In the genomic region with DNA sequence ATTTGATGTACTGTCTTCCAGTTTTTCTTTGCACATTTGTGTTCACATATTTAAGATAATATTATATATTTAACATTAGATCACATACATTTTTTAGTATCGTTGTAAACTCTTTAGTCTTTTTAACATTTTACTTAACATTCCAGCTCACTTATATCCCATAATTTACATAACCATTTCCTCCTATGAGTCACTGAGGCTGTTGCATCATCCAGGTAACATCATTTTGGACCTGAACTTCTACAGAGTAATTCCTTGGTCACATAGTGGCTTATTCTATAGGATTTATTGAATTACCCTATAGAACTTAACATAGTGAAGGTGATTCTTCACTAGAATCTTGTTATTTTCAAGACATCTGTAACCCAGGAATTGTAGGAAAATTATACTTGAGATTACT, we compare ENCODE assay signal across 23 cellular contexts.
DNase-seq lines count a peak whose midpoint lies in the region; ATAC-seq, FAIRE-seq and TF ChIP-seq lines count a peak whose summit lies in the region.
"Had no signal": no experiment of that assay in that cellular context is flagged by ENCODE, and none has a peak within 500 bp of the region (broad histone marks: within the 10 kb centered on the region; RNA-seq: fewer than 3 reads in every experiment).

No MANE protein-coding gene starts in this region.

- H4K8ac ChIP-seq in mesendoderm (ENCODE audit: low read depth, low read length): no peak overlapping the region

- H2AK5ac ChIP-seq in mesendoderm (ENCODE audit: low read length): no peak overlapping the region

- no TSS peak for BruUV-seq in K562 (replicated peaks; lab: Mats Ljungman, UMichigan)

- H3K9me1 ChIP-seq in K562 (ENCODE audit: control insufficient read depth, insufficient read depth, low read length): no peaks in the 10 kb centered on the region

- no peak overlapping the region for H3K56ac ChIP-seq in mesendoderm (ENCODE audit: low read length)

- H3K23ac ChIP-seq in mesendoderm (ENCODE audit: low read length): no peak overlapping the region

- H4K20me1 ChIP-seq in K562 (replicated peaks; ENCODE audit: control insufficient read depth, insufficient read depth, low read length): 0 out of 2 replicates have a peak, but pooled peaks cover 3% of the 10 kb centered on the region

- H3K4me1 ChIP-seq in HUES6 (ENCODE audit: control insufficient read depth, insufficient read depth, low read length) (peaks cover 6% of the 10 kb centered on the region; the same call in 1 of the 2 replicates), K562 (replicated peaks in 1 of 2; ENCODE audit: control insufficient read depth in 2 of 2, insufficient read depth in 2 of 2, low read length in 2 of 2) (no peaks in the 10 kb centered on the region), mesendoderm (ENCODE audit: control insufficient read depth, low read depth, low read length) (no peaks in the 10 kb centered on the region), heart left ventricle (no peaks in the 10 kb centered on the region)
- H3K4me1 ChIP-seq: Peyer's patch had no signal

- no peak overlapping the region for H3K9ac ChIP-seq in HUES6 (ENCODE audit: low read length)
- no peak overlapping the region for H3K9ac ChIP-seq in K562 (ENCODE audit: insufficient read depth in 1 of 2, low read depth in 2 of 2, low read length in 2 of 2)
- no peak overlapping the region for H3K9ac ChIP-seq in mesendoderm (ENCODE audit: low read length)
- H3K9ac ChIP-seq: SK-N-SH had no signal

- H3K27me3 ChIP-seq in HUES6 (ENCODE audit: control insufficient read depth, insufficient read depth, low read length) (no peaks in the 10 kb centered on the region), K562 (ENCODE audit: control insufficient read depth in 2 of 2, insufficient read depth in 2 of 2, low read length in 2 of 2) (no peaks in the 10 kb centered on the region), mesendoderm (ENCODE audit: insufficient read depth, low read length, poor library complexity) (no peaks in the 10 kb centered on the region), heart left ventricle (no peaks in the 10 kb centered on the region)
- H3K27me3 ChIP-seq: Peyer's patch had no signal

- TF ChIP-seq POLR2A in K562 (conservative IDR thresholded peaks at IDR 0.05) (no peak), heart left ventricle (IDR thresholded peaks at IDR 0.05) (no peak)

- H2AFZ ChIP-seq in K562 (ENCODE audit: low read depth, low read length): no peak overlapping the region

- peak overlapping the region; percentile 50; the same call in 1 of the 2 replicates for H3K27ac ChIP-seq in HUES6 (ENCODE audit: low read depth, low read length)
- no peak overlapping the region for H3K27ac ChIP-seq in K562 (ENCODE audit: extremely low read depth, low read depth, low read length)
- no peak overlapping the region for H3K27ac ChIP-seq in mesendoderm (ENCODE audit: low read depth, low read length)
- no peak overlapping the region for H3K27ac ChIP-seq in heart left ventricle
- H3K27ac ChIP-seq: Peyer's patch had no signal

- H3K9me3 ChIP-seq in HUES6 (ENCODE audit: control insufficient read depth, insufficient read depth, low read depth, low read length): no peaks in the 10 kb centered on the region
- H3K9me3 ChIP-seq in K562 (replicated peaks; ENCODE audit: control insufficient read depth, insufficient read depth, low read depth, low read length): no peaks in the 10 kb centered on the region
- no peaks in the 10 kb centered on the region for H3K9me3 ChIP-seq in heart left ventricle
- H3K9me3 ChIP-seq: Peyer's patch, SK-N-SH had no signal

- in situ Hi-C loops in K562 (cut with MboI): no loop called here

- 0% methylated on average over 1 of the region's 1 CpG for WGBS in K562 (ENCODE audit: insufficient coverage, low coverage, missing lambda C conversion rate)
- no CpG with 5 or more reads among the region's 1 CpG for WGBS in mesendoderm (ENCODE audit: extremely low coverage, insufficient coverage, low lambda C conversion rate)
- 73 to 86% (median 75%) methylated on average over 1 of the region's 1 CpG for WGBS in heart left ventricle, 4 donors

- DNase-seq in Daoy (ENCODE audit: low read depth): peak; percentile 32
- DNase-seq in K562 (ENCODE audit: extremely low read depth in 1 of 4, low spot score in 3 of 4): no peak
- peak; percentile 62 for DNase-seq in mesendoderm
- no peak for DNase-seq in NCI-H2171 treated with DMSO at 0.1 percent for 48 hours (lab: John Stamatoyannopoulos, UW)
- no peak for DNase-seq in heart left ventricle
- DNase-seq: ACHN, AML-193, COR-L47, DMS79 treated with DMSO at 0.1 percent for 48 hours, GOT3, IMR-90, Kasumi-1, MV-4-11, NCI-H1436 treated with DMSO at 0.1 percent for 48 hours, NCI-H2029 treated with DMSO at 0.1 percent for 48 hours, NCI-H774, Peyer's patch, SHP77, SK-N-SH had no signal

- H3K4ac ChIP-seq in mesendoderm (ENCODE audit: low read depth, low read length): no peak overlapping the region

- no peak overlapping the region for H3K4me3 ChIP-seq in HUES6 (ENCODE audit: low read depth, low read length)
- no peak overlapping the region for H3K4me3 ChIP-seq in K562
- no peak overlapping the region for H3K4me3 ChIP-seq in mesendoderm (ENCODE audit: low read length)
- no peak overlapping the region for H3K4me3 ChIP-seq in heart left ventricle
- H3K4me3 ChIP-seq: GM12878, Peyer's patch had no signal

- H2BK5ac ChIP-seq in mesendoderm (ENCODE audit: low read length): no peak overlapping the region

- no peaks in the 10 kb centered on the region for H3K79me2 ChIP-seq in K562 (ENCODE audit: control insufficient read depth, insufficient read depth, low read length)
- H3K79me2 ChIP-seq in mesendoderm (ENCODE audit: control insufficient read depth, insufficient read depth, low read length): no peaks in the 10 kb centered on the region

- no peak for TF ChIP-seq RAD21 in K562 (CRISPR knock-in tag; conservative IDR thresholded peaks at IDR 0.05 in 1 of 2, IDR thresholded peaks at IDR 0.05 in 1 of 2)

- no peak for TF ChIP-seq EP300 in K562 (IDR thresholded peaks at IDR 0.05; ENCODE audit: low read length)

- POLR2A ChIA-PET in K562 (lab: Yijun Ruan, JAX): no interaction called here

- ATAC-seq in K562: no peak
- ATAC-seq in heart left ventricle: no peak
- ATAC-seq in GM18519 (IDR thresholded peaks at IDR 0.05; ENCODE audit: low FRiP score, unreplicated experiment): no peak
- ATAC-seq: GM12878 had no signal

- intact Hi-C loops in K562 (cut with micrococcal nuclease) (no loop called here), heart left ventricle (cut with DNase I) (no loop called here)

- no peak overlapping the region for H2BK120ac ChIP-seq in mesendoderm (ENCODE audit: low read depth, low read length)

- FAIRE-seq in K562 (lab: Jason Lieb, UNC): no peak
- FAIRE-seq: G401.6, GM12878 had no signal

- H2BK15ac ChIP-seq in mesendoderm (replicated peaks; ENCODE audit: low read depth): no peak overlapping the region

- H3K4me2 ChIP-seq in K562 (ENCODE audit: insufficient read depth, low read length): no peak overlapping the region
- no peak overlapping the region for H3K4me2 ChIP-seq in mesendoderm (ENCODE audit: low read length)
- H3K4me2 ChIP-seq: SK-N-SH had no signal

- no peak overlapping the region for H3K18ac ChIP-seq in mesendoderm (ENCODE audit: low read length)

- TF ChIP-seq CTCF in K562 (IDR thresholded peaks at IDR 0.05 in 2 of 3, conservative IDR thresholded peaks at IDR 0.05 in 1 of 3; ENCODE audit: insufficient read depth in 2 of 3, low read depth in 1 of 3, low read length in 3 of 3) (no peak), heart left ventricle (IDR thresholded peaks at IDR 0.05) (no peak)

- H3K36me3 ChIP-seq in HUES6 (ENCODE audit: control insufficient read depth, insufficient read depth, low read length) (no peaks in the 10 kb centered on the region), K562 (ENCODE audit: control insufficient read depth, insufficient read depth, low read length) (no peaks in the 10 kb centered on the region), mesendoderm (ENCODE audit: control insufficient read depth, insufficient read depth, low read length) (no peaks in the 10 kb centered on the region), heart left ventricle (no peaks in the 10 kb centered on the region)
- H3K36me3 ChIP-seq: Peyer's patch had no signal

- no peak overlapping the region for H4K5ac ChIP-seq in mesendoderm (ENCODE audit: low read length)

- CTCF ChIA-PET in K562 (lab: Yijun Ruan, JAX; ENCODE audit: low intra/inter-chr PET ratio): no interaction called here

- H3K79me1 ChIP-seq in mesendoderm (ENCODE audit: low read length): no peaks in the 10 kb centered on the region

TF ChIP-seq in K562, 482 proteins besides CTCF, POLR2A, EP300 and RAD21 (continues in another document):
- no peak for TF ChIP-seq GATAD2B (IDR thresholded peaks at IDR 0.05; ENCODE audit: borderline replicate concordance)
- no peak for TF ChIP-seq MIER1 (IDR thresholded peaks at IDR 0.05; ENCODE audit: low read depth)
- no peak for TF ChIP-seq ZNF143 (CRISPR knock-in tag; IDR thresholded peaks at IDR 0.05)
- TF ChIP-seq ZNF184 (CRISPR knock-in tag; IDR thresholded peaks at IDR 0.05): no peak
- no peak for TF ChIP-seq PCBP1 (IDR thresholded peaks at IDR 0.05; ENCODE audit: low read depth, low read length, poor library complexity, severe bottlenecking)
- no peak for TF ChIP-seq ZNF57 (CRISPR knock-in tag; IDR thresholded peaks at IDR 0.05)
- TF ChIP-seq POLR2B (IDR thresholded peaks at IDR 0.05; ENCODE audit: low read depth, partially characterized antibody): no peak
- TF ChIP-seq JUND (IDR thresholded peaks at IDR 0.05; ENCODE audit: borderline replicate concordance, low read depth, low read length): peak; percentile 28; the same call in 1 of the 2 replicates
- TF ChIP-seq JUND (tag; IDR thresholded peaks at IDR 0.05; ENCODE audit: borderline replicate concordance, low read depth, low read length): no peak
- TF ChIP-seq ZNF212 (CRISPR knock-in tag; IDR thresholded peaks at IDR 0.05): no peak
- no peak for TF ChIP-seq CEBPG (CRISPR knock-in tag; IDR thresholded peaks at IDR 0.05)
- peak; percentile 80 to 83 for TF ChIP-seq CEBPG (tag; conservative IDR thresholded peaks at IDR 0.05 in 1 of 2, IDR thresholded peaks at IDR 0.05 in 1 of 2)
- TF ChIP-seq CEBPB (tag; IDR thresholded peaks at IDR 0.05): peak; percentile 18; the same call in 1 of the 2 replicates
- TF ChIP-seq TAF7 (tag; IDR thresholded peaks at IDR 0.05): no peak
- no peak for TF ChIP-seq ZFP36 (IDR thresholded peaks at IDR 0.05; ENCODE audit: low read depth, low read length, partially characterized antibody)
- TF ChIP-seq, protein P1, sequence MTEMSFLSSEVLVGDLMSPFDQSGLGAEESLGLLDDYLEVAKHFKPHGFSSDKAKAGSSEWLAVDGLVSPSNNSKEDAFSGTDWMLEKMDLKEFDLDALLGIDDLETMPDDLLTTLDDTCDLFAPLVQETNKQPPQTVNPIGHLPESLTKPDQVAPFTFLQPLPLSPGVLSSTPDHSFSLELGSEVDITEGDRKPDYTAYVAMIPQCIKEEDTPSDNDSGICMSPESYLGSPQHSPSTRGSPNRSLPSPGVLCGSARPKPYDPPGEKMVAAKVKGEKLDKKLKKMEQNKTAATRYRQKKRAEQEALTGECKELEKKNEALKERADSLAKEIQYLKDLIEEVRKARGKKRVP (CRISPR knock-in tag; IDR thresholded peaks at IDR 0.05): 0 out of 2 replicates have a peak, but pooled peaks have one; percentile 23
- TF ChIP-seq ATF1 (CRISPR knock-in tag; IDR thresholded peaks at IDR 0.05): no peak
- TF ChIP-seq ATF1 (tag; IDR thresholded peaks at IDR 0.05): no peak

Comparison
In these comparisons a context has a peak if more than half of its experiments do, and no peak if none do; other contexts are left out.
1. DNase-seq: peak in Daoy (single experiment) and mesendoderm (single experiment); none in K562 (0 of 4), NCI-H2171 treated with DMSO at 0.1 percent for 48 hours (single experiment) and heart left ventricle (0 of 5).